9 cellular contexts compared by ENCODE assay signal in genomic region chr19:41705393-41706174, GRCh38. TPM values are rescaled to one million over a fixed set of nuclear protein-coding genes. Genes with fewer than 3 reads are reported as not detected.
DNase-seq lines count a peak whose midpoint lies in the region; ATAC-seq and TF ChIP-seq lines count a peak whose summit lies in the region.
"Had no signal": no experiment of that assay in that cellular context is flagged by ENCODE, and none has a peak within 500 bp of the region (broad histone marks: within the 10 kb centered on the region; RNA-seq: fewer than 3 reads in every experiment).

No MANE protein-coding gene starts in this region.

- H3K27ac Mint-ChIP-seq in activated naive CD8-positive, alpha-beta T cell treated with anti-CD3 and anti-CD28 coated beads, Interleukin-2, amount 10 ng/mL, durations not matched to agents 7 days and 5 days: no peak overlapping the region
- H3K27ac Mint-ChIP-seq: immature natural killer cell had no signal

- no peaks in the 10 kb centered on the region for H3K36me3 Mint-ChIP-seq in activated naive CD8-positive, alpha-beta T cell treated with anti-CD3 and anti-CD28 coated beads, Interleukin-2, amount 10 ng/mL, durations not matched to agents 7 days and 5 days
- H3K36me3 Mint-ChIP-seq: immature natural killer cell had no signal

- no peak overlapping the region for H3K4me3 Mint-ChIP-seq in activated naive CD8-positive, alpha-beta T cell treated with anti-CD3 and anti-CD28 coated beads, Interleukin-2, amount 10 ng/mL, durations not matched to agents 7 days and 5 days
- H3K4me3 Mint-ChIP-seq: immature natural killer cell had no signal

- ATAC-seq in activated naive CD8-positive, alpha-beta T cell treated with anti-CD3 and anti-CD28 coated beads, Interleukin-2, amount 10 ng/mL, durations not matched to agents 7 days and 5 days (ENCODE audit: low read depth): peak; percentile 13
- no peak for ATAC-seq in GM18907 (IDR thresholded peaks at IDR 0.05; ENCODE audit: unreplicated experiment)

- no peaks in the 10 kb centered on the region for H3K36me3 ChIP-seq in MG63

- H3K9me3 ChIP-seq in MG63: no peaks in the 10 kb centered on the region

- H3K4me1 Mint-ChIP-seq in activated naive CD8-positive, alpha-beta T cell treated with anti-CD3 and anti-CD28 coated beads, Interleukin-2, amount 10 ng/mL, durations not matched to agents 7 days and 5 days: no peaks in the 10 kb centered on the region

- H3K4me3 ChIP-seq in NB4 (ENCODE audit: low read depth, low read length): no peak overlapping the region
- H3K4me3 ChIP-seq in MG63: no peak overlapping the region

- DNase-seq in ELF-1 (ENCODE audit: low read depth, low spot score) (peak; percentile 54), NB4 (ENCODE audit: low read depth) (peak; percentile 36), mucosa of gallbladder (ENCODE audit: low spot score) (peak; percentile 22), NCI-H2029 treated with DMSO at 0.1 percent for 48 hours (lab: John Stamatoyannopoulos, UW) (no peak), MG63 (no peak), epidermal melanocyte (ENCODE audit: insufficient read length, low spot score) (no peak)
- peak; percentile 67 for DNase-seq in activated naive CD8-positive, alpha-beta T cell treated with anti-CD3 and anti-CD28 coated beads, Interleukin-2, amount 10 ng/mL, durations not matched to agents 7 days and 5 days

- no peaks in the 10 kb centered on the region for H3K9me3 Mint-ChIP-seq in activated naive CD8-positive, alpha-beta T cell treated with anti-CD3 and anti-CD28 coated beads, Interleukin-2, amount 10 ng/mL, durations not matched to agents 7 days and 5 days
- H3K9me3 Mint-ChIP-seq: immature natural killer cell had no signal

- H3K27me3 Mint-ChIP-seq in activated naive CD8-positive, alpha-beta T cell treated with anti-CD3 and anti-CD28 coated beads, Interleukin-2, amount 10 ng/mL, durations not matched to agents 7 days and 5 days: peaks cover 16% of the 10 kb centered on the region

- POLR2A ChIA-PET in activated naive CD8-positive, alpha-beta T cell treated with anti-CD3 and anti-CD28 coated beads, Interleukin-2, amount 10 ng/mL, durations not matched to agents 7 days and 5 days (lab: Charles Lee): no interaction called here

- peaks cover 12% of the 10 kb centered on the region for H3K27me3 ChIP-seq in MG63

- TF ChIP-seq POLR2A in NB4 (IDR thresholded peaks at IDR 0.05; ENCODE audit: extremely low read depth, insufficient read length): no peak

- no peak for TF ChIP-seq CTCF in NB4 (IDR thresholded peaks at IDR 0.05; ENCODE audit: low read depth, low read length)

RNA-seq across cellular contexts. Expression of gene CEACAM5, which starts 2.8 kb away (rescaled TPM):
- not detected for total RNA-seq in activated naive CD8-positive, alpha-beta T cell treated with anti-CD3 and anti-CD28 coated beads, Interleukin-2, amount 10 ng/mL, durations not matched to agents 7 days and 5 days
- 1.2 TPM for total RNA-seq in mucosa of gallbladder
- not detected in 2 replicates for total RNA-seq in MG63 (2014; rRNA removed; shearing (Covaris generic); ENCODE audit: low replicate concordance)

RNA-seq across cellular contexts. Expression of gene CEACAM7, which starts 17.5 kb away (rescaled TPM):
- total RNA-seq in activated naive CD8-positive, alpha-beta T cell treated with anti-CD3 and anti-CD28 coated beads, Interleukin-2, amount 10 ng/mL, durations not matched to agents 7 days and 5 days: not detected
- 2.6 TPM for total RNA-seq in mucosa of gallbladder
- not detected in 2 replicates for total RNA-seq in MG63 (2014; rRNA removed; shearing (Covaris generic); ENCODE audit: low replicate concordance)

RNA-seq across cellular contexts. Expression of gene CEACAM6, which starts 49.7 kb away (rescaled TPM):
- total RNA-seq in activated naive CD8-positive, alpha-beta T cell treated with anti-CD3 and anti-CD28 coated beads, Interleukin-2, amount 10 ng/mL, durations not matched to agents 7 days and 5 days: not detected
- total RNA-seq in mucosa of gallbladder: 61.6 TPM
- total RNA-seq in MG63 (2014; rRNA removed; shearing (Covaris generic); ENCODE audit: low replicate concordance): not detected in 2 replicates

Comparison
In these comparisons a context has a peak if more than half of its experiments do, and no peak if none do; other contexts are left out.
1. DNase-seq: peak in ELF-1 (single experiment), NB4 (single experiment), activated naive CD8-positive, alpha-beta T cell treated with anti-CD3 and anti-CD28 coated beads, Interleukin-2, amount 10 ng/mL, durations not matched to agents 7 days and 5 days (single experiment) and mucosa of gallbladder (single experiment); none in NCI-H2029 treated with DMSO at 0.1 percent for 48 hours (single experiment), MG63 (single experiment) and epidermal melanocyte (single experiment).
2. RNA of gene CEACAM6, which starts 49.7 kb away (total RNA-seq): 61.6 TPM in mucosa of gallbladder (single experiment); not detected in activated naive CD8-positive, alpha-beta T cell treated with anti-CD3 and anti-CD28 coated beads, Interleukin-2, amount 10 ng/mL, durations not matched to agents 7 days and 5 days and not detected in MG63; every median in the first group is over 10 times any median in the second.